ENCODE assay signal across 2 cellular contexts in genomic region chr11:829946-830294, GRCh38.
TF ChIP-seq lines count a peak whose summit lies in the region.

No MANE protein-coding gene starts in this region.

TF ChIP-seq in A549, 52 proteins besides CTCF, POLR2A, EP300 and RAD21 (continued from another document):
- TF ChIP-seq KDM1A (IDR thresholded peaks at IDR 0.05; ENCODE audit: low read depth) (no peak), ZSCAN20 (CRISPR knock-in tag; IDR thresholded peaks at IDR 0.05) (no peak), CHD2 (IDR thresholded peaks at IDR 0.05; ENCODE audit: low read length, partially characterized antibody) (no peak), MAX (IDR thresholded peaks at IDR 0.05) (no peak), ZNF302 (CRISPR knock-in tag; IDR thresholded peaks at IDR 0.05) (no peak), FOSL2 (IDR thresholded peaks at IDR 0.05) (no peak), FOSL2 (CRISPR knock-in tag; IDR thresholded peaks at IDR 0.05) (no peak), TFCP2L1 (CRISPR knock-in tag; IDR thresholded peaks at IDR 0.05) (no peak), HDAC2 (IDR thresholded peaks at IDR 0.05) (no peak), POLR2AphosphoS2 (conservative IDR thresholded peaks at IDR 0.05; ENCODE audit: low read length) (no peak), GATA3 (IDR thresholded peaks at IDR 0.05; ENCODE audit: borderline replicate concordance) (no peak)
- TF ChIP-seq, protein P1, sequence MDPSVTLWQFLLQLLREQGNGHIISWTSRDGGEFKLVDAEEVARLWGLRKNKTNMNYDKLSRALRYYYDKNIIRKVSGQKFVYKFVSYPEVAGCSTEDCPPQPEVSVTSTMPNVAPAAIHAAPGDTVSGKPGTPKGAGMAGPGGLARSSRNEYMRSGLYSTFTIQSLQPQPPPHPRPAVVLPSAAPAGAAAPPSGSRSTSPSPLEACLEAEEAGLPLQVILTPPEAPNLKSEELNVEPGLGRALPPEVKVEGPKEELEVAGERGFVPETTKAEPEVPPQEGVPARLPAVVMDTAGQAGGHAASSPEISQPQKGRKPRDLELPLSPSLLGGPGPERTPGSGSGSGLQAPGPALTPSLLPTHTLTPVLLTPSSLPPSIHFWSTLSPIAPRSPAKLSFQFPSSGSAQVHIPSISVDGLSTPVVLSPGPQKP (IDR thresholded peaks at IDR 0.05; ENCODE audit: low read depth, low read length): no peak

TF ChIP-seq in HEK293T, 16 proteins besides CTCF, POLR2A, EP300 and RAD21 (continued from another document):
- TF ChIP-seq HDGF (IDR thresholded peaks at IDR 0.05; ENCODE audit: borderline replicate concordance): no peak
- no peak for TF ChIP-seq FOXK2 (IDR thresholded peaks at IDR 0.05)
- TF ChIP-seq TARDBP (IDR thresholded peaks at IDR 0.05): no peak
- no peak for TF ChIP-seq LEF1 (IDR thresholded peaks at IDR 0.05; ENCODE audit: borderline replicate concordance)
- no peak for TF ChIP-seq FOXA1 (IDR thresholded peaks at IDR 0.05)
- no peak for TF ChIP-seq L3MBTL2 (conservative IDR thresholded peaks at IDR 0.05)
- no peak for TF ChIP-seq SP1 (IDR thresholded peaks at IDR 0.05)
- no peak for TF ChIP-seq PKNOX1 (IDR thresholded peaks at IDR 0.05)
- no peak for TF ChIP-seq FOXM1 (IDR thresholded peaks at IDR 0.05; ENCODE audit: borderline replicate concordance)
- no peak for TF ChIP-seq ELF4 (IDR thresholded peaks at IDR 0.05)
- TF ChIP-seq SUZ12 (IDR thresholded peaks at IDR 0.05): no peak
- TF ChIP-seq BHLHE40 (IDR thresholded peaks at IDR 0.05; ENCODE audit: borderline replicate concordance): no peak
- TF ChIP-seq ARNT (IDR thresholded peaks at IDR 0.05): no peak
